ENCODE assay signal across 2 cellular contexts in the genomic region with DNA sequence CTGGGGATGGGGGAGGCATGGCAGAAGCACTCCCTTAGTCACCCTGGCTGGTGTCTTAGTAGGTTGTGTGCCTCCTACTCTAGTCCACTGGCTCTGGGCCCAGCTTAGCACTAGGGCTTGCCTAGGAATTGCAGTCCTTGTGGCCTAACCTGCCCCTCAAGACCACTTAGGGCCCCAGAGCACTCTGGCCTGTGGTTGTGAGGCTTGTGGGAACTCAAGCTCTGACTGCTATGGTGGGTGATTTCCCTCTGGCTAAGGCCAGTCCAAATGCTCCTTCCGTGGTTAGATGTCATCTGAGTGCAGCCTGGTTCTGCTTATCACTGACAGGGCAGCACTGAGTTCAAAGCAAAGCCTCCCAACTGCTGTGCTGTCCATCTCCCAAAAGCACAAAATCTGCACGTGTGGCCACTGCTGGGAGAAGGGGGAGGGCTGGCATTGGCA.
TF ChIP-seq lines count a peak whose summit lies in the region.

No MANE protein-coding gene starts in this region.

TF ChIP-seq in H1, 55 proteins besides CTCF, POLR2A, EP300 and RAD21:
- TF ChIP-seq FOSL1 (IDR thresholded peaks at IDR 0.05; ENCODE audit: insufficient read depth, low read depth, low read length) = no peak
- no peak for TF ChIP-seq ZNF274 (IDR thresholded peaks at IDR 0.05; ENCODE audit: borderline replicate concordance, extremely low read depth, low read length)

TF ChIP-seq in GM12891, 5 proteins besides CTCF, POLR2A, EP300 and RAD21:
- no peak for TF ChIP-seq SPI1 (IDR thresholded peaks at IDR 0.05; ENCODE audit: low read depth, low read length)
- TF ChIP-seq TAF1 (IDR thresholded peaks at IDR 0.05; ENCODE audit: low read depth, low read length) = no peak
- TF ChIP-seq POLR2AphosphoS5 (IDR thresholded peaks at IDR 0.05; ENCODE audit: low read depth, low read length) = no peak
- no peak for TF ChIP-seq POU2F2 (IDR thresholded peaks at IDR 0.05; ENCODE audit: low read depth, low read length)
- no peak for TF ChIP-seq PAX5 (IDR thresholded peaks at IDR 0.05; ENCODE audit: insufficient read depth, low read length, severe bottlenecking)
